ENCODE assay signal across 13 cellular contexts in genomic region chr2:100821913-100822260, GRCh38. TPM values are rescaled to one million over a fixed set of nuclear protein-coding genes. Genes with fewer than 3 reads are reported as not detected.
DNase-seq lines count a peak whose midpoint lies in the region; ATAC-seq, FAIRE-seq and TF ChIP-seq lines count a peak whose summit lies in the region.
"Had no signal": no experiment of that assay in that cellular context is flagged by ENCODE, and none has a peak within 500 bp of the region (broad histone marks: within the 10 kb centered on the region; RNA-seq: fewer than 3 reads in every experiment).

No MANE protein-coding gene starts in this region.

- DNase-seq in A549 (ENCODE audit: low read depth in 1 of 2, low spot score in 1 of 2) (no peak), GM23338 (ENCODE audit: low spot score) (no peak), choroid plexus epithelial cell (ENCODE audit: low read depth) (no peak), GM13976 (ENCODE audit: low spot score) (no peak), posterior vena cava (ENCODE audit: low spot score) (no peak), COLO829 (ENCODE audit: low spot score) (no peak), GM20000 (ENCODE audit: low spot score) (no peak)
- DNase-seq: activated CD4-positive, alpha-beta T cell treated with anti-CD3 and anti-CD28 coated beads, Interleukin-2, amount 50 U/mL, for 4 hours; NCI-H1436 treated with DMSO at 0.1 percent for 48 hours; NCI-H526; SJCRH30; upper lobe of left lung had no signal

- TF ChIP-seq RAD21 in A549 (conservative IDR thresholded peaks at IDR 0.05 in 1 of 2, IDR thresholded peaks at IDR 0.05 in 1 of 2): no peak

- H3K9me3 ChIP-seq in A549: no peaks in the 10 kb centered on the region
- H3K9me3 ChIP-seq: SJCRH30, upper lobe of left lung had no signal

- CTCF ChIA-PET in A549 (lab: Yijun Ruan, JAX): interaction anchor here (1.0 to 8.9 kb wide), 10 partner anchors 9 to 383 kb away, joined by 3 to 76 read pairs (median 3); no protein-coding TSS in a partner anchor

- FAIRE-seq in A549 (lab: Jason Lieb, UNC): no peak

- H3K4me1 ChIP-seq in A549 (peaks cover 56% of the 10 kb centered on the region), GM23338 (ENCODE audit: insufficient read depth) (peaks cover 15% of the 10 kb centered on the region)
- H3K4me1 ChIP-seq: SJCRH30 had no signal

- no peaks in the 10 kb centered on the region for H3F3A ChIP-seq in GM23338 (replicated peaks; ENCODE audit: low read depth)

- TF ChIP-seq CTCF in A549 (IDR thresholded peaks at IDR 0.05): no peak; the same call in 2 of the 3 replicates
- no peak for TF ChIP-seq CTCF in GM23338 (conservative IDR thresholded peaks at IDR 0.05; ENCODE audit: low read depth in 2 of 2)
- TF ChIP-seq CTCF in choroid plexus epithelial cell (conservative IDR thresholded peaks at IDR 0.05; ENCODE audit: low read depth, low read length): no peak
- TF ChIP-seq CTCF in nephron (IDR thresholded peaks at IDR 0.05; ENCODE audit: unreplicated experiment in 3 of 3): no peak
- no peak for TF ChIP-seq CTCF in GM13976 (IDR thresholded peaks at IDR 0.05; ENCODE audit: borderline replicate concordance, control extremely low read depth, extremely low read depth, insufficient read depth, missing control alignments)
- TF ChIP-seq CTCF in GM20000 (IDR thresholded peaks at IDR 0.05; ENCODE audit: extremely low read depth, missing control alignments): no peak

- H3K36me3 ChIP-seq in GM23338 (ENCODE audit: insufficient read depth): no peaks in the 10 kb centered on the region
- H3K36me3 ChIP-seq: SJCRH30, upper lobe of left lung had no signal

- H3K9me2 ChIP-seq in GM23338 (ENCODE audit: insufficient read depth): no peaks in the 10 kb centered on the region

- H3K4me3 ChIP-seq in A549: peak overlapping the region; percentile 96
- peak overlapping the region; percentile 69; the same call in 1 of the 2 replicates for H3K4me3 ChIP-seq in GM23338
- peak overlapping the region; percentile 11 for H3K4me3 ChIP-seq in choroid plexus epithelial cell (ENCODE audit: low read depth, low read length)
- H3K4me3 ChIP-seq: SJCRH30 had no signal

- WGBS in A549 (ENCODE audit: missing lambda C conversion rate): 17% methylated on average over 9 of the region's 9 CpGs

- POLR2A ChIA-PET in A549 (lab: Yijun Ruan, JAX): interaction anchor here (0.9 to 2.0 kb wide), 3 partner anchors 80 to 180 kb away, joined by 4 to 10 read pairs (median 7); partner anchors contain the start of gene RPL31

- no peaks in the 10 kb centered on the region; the same call in 1 of the 2 replicates for H4K20me1 ChIP-seq in GM23338 (replicated peaks; ENCODE audit: insufficient read depth)

- ATAC-seq in A549 (no peak), GM23338 (no peak)

- H3K27ac ChIP-seq in A549 (peak overlapping the region; percentile 97 to 98), GM23338 (ENCODE audit: low read depth) (no peak overlapping the region)
- H3K27ac ChIP-seq: SJCRH30, upper lobe of left lung had no signal

- H3K27me3 Mint-ChIP-seq in GM23338 (ENCODE audit: insufficient read depth, low read depth, poor library complexity): peaks cover 51% of the 10 kb centered on the region
- peaks cover 71% of the 10 kb centered on the region for H3K27me3 Mint-ChIP-seq in nephron (ENCODE audit: low read depth)

- H2AFZ ChIP-seq in GM23338: no peak overlapping the region

- no peaks in the 10 kb centered on the region for H3K9me3 Mint-ChIP-seq in GM23338
- H3K9me3 Mint-ChIP-seq in nephron: peaks cover under 1% of the 10 kb centered on the region

- no peak for TF ChIP-seq POLR2A in A549 (IDR thresholded peaks at IDR 0.05; ENCODE audit: low read length)

- H3K4me3 Mint-ChIP-seq in GM23338: peak overlapping the region; percentile 76; the same call in 2 of the 3 replicates
- H3K4me3 Mint-ChIP-seq in nephron: peak overlapping the region; percentile 80 to 86 (median 84)

- H3K27ac Mint-ChIP-seq in GM23338 (no peak overlapping the region), nephron (peak overlapping the region in 2 of 3 experiments; percentile 55 to 58)

- H3K4me1 Mint-ChIP-seq in GM23338 (peaks cover 36% of the 10 kb centered on the region), nephron (peaks cover 26% of the 10 kb centered on the region)

- TF ChIP-seq EP300 in A549 (IDR thresholded peaks at IDR 0.05): no peak

- no peaks in the 10 kb centered on the region for H3K79me2 ChIP-seq in GM23338 (replicated peaks; ENCODE audit: insufficient read depth)

- H3K36me3 Mint-ChIP-seq in GM23338 (ENCODE audit: low read depth) (no peaks in the 10 kb centered on the region; the same call in 2 of the 3 replicates), nephron (ENCODE audit: low read depth) (no peaks in the 10 kb centered on the region)

- H3K4me2 ChIP-seq in A549: peak overlapping the region; percentile 91
- peak overlapping the region; percentile 92; the same call in 1 of the 2 replicates for H3K4me2 ChIP-seq in GM23338

- intact Hi-C loops in posterior vena cava (cut with DNase I): loop anchor here in 1 of 2 donors (10.0 kb wide), 1 partner anchor 53 kb away; no protein-coding TSS in a partner anchor

- in situ Hi-C loops in GM13976 (cut with MboI; ENCODE audit: low sequenced_read_pairs, unreplicated experiment): no loop called here

- H3K27me3 ChIP-seq in GM23338 (ENCODE audit: insufficient read depth): peaks cover 61% of the 10 kb centered on the region

TF ChIP-seq in A549, 52 proteins besides CTCF, POLR2A, EP300 and RAD21 (continues in another document):
- TF ChIP-seq MYC (IDR thresholded peaks at IDR 0.05; ENCODE audit: borderline replicate concordance, low read length) (no peak), NPAS2 (CRISPR knock-in tag; IDR thresholded peaks at IDR 0.05; ENCODE audit: borderline replicate concordance) (no peak), PHF8 (IDR thresholded peaks at IDR 0.05; ENCODE audit: borderline replicate concordance, low read depth) (no peak), ZSCAN20 (CRISPR knock-in tag; IDR thresholded peaks at IDR 0.05) (no peak), USF2 (IDR thresholded peaks at IDR 0.05) (no peak), HOXB5 (CRISPR knock-in tag; IDR thresholded peaks at IDR 0.05) (no peak), TP53 (CRISPR knock-in tag; IDR thresholded peaks at IDR 0.05) (no peak)

TF ChIP-seq in GM23338, 12 proteins besides CTCF, POLR2A, EP300 and RAD21 (continues in another document):
- TF ChIP-seq JUNB (IDR thresholded peaks at IDR 0.05; ENCODE audit: unreplicated experiment): no peak
- TF ChIP-seq ZNF114 (CRISPR knock-in tag; IDR thresholded peaks at IDR 0.05): no peak
- no peak for TF ChIP-seq ZNF331 (CRISPR knock-in tag; IDR thresholded peaks at IDR 0.05; ENCODE audit: low read depth)
- TF ChIP-seq NANOG (IDR thresholded peaks at IDR 0.05; ENCODE audit: borderline replicate concordance): no peak
- no peak for TF ChIP-seq POLR2AphosphoS5 (IDR thresholded peaks at IDR 0.05; ENCODE audit: low read depth)
- TF ChIP-seq REST (IDR thresholded peaks at IDR 0.05; ENCODE audit: unreplicated experiment): no peak
- no peak for TF ChIP-seq ETS1 (IDR thresholded peaks at IDR 0.05)
- TF ChIP-seq EZH2 (IDR thresholded peaks at IDR 0.05; ENCODE audit: low read depth, unreplicated experiment): no peak

RNA-seq across cellular contexts. Expression of gene NPAS2, which starts 1.9 kb away (rescaled TPM):
- polyA plus RNA-seq in A549 (2011; rRNA removed): 56.1 and 106 TPM in 2 replicates
- polyA plus RNA-seq in A549 (2012; cell fraction: cytosol; rRNA removed): 51.6 and 76.5 TPM in 2 replicates
- 147 and 167 TPM in 2 replicates for polyA plus RNA-seq in A549 (2012; cell fraction: nucleus; rRNA removed)
- 27.5 to 31.5 TPM (median 31.4 TPM) in 3 replicates for polyA plus RNA-seq in A549 (2017; fragmentation: RNase III; extraction: RNeasy Plus Mini Kit Qiagen cat#74134 plus additional on column Dnase treatment)
- polyA minus RNA-seq in A549 (2011; rRNA and poly(A)+ RNA removed): 73.2 and 96.6 TPM in 2 replicates
- total RNA-seq in GM23338 (2014; rRNA removed; shearing (Covaris generic)): 0.56 and 0.58 TPM in 2 replicates
- polyA plus RNA-seq in GM23338 (2016; fragmentation: Nextera tagmentation; extraction: Ambion mirVana): 1.0 and 1.1 TPM in 2 replicates
- 10 to 100 TPM; 30.1 to 56.9 TPM for total RNA-seq in posterior vena cava

Comparison
In these comparisons a context has a peak if more than half of its experiments do, and no peak if none do; other contexts are left out.
1. H3K4me3 ChIP-seq: peak in every context shown above with its lines; median percentile 96 in A549; 69 in GM23338; 11 in choroid plexus epithelial cell.
2. RNA of gene NPAS2, which starts 1.9 kb away (total RNA-seq): 30.1 to 56.9 TPM in posterior vena cava; 0.56 to 0.58 TPM in GM23338; every median in the first group is over 10 times any median in the second.